ENCODE assay signal across 8 cellular contexts in the genomic region with DNA sequence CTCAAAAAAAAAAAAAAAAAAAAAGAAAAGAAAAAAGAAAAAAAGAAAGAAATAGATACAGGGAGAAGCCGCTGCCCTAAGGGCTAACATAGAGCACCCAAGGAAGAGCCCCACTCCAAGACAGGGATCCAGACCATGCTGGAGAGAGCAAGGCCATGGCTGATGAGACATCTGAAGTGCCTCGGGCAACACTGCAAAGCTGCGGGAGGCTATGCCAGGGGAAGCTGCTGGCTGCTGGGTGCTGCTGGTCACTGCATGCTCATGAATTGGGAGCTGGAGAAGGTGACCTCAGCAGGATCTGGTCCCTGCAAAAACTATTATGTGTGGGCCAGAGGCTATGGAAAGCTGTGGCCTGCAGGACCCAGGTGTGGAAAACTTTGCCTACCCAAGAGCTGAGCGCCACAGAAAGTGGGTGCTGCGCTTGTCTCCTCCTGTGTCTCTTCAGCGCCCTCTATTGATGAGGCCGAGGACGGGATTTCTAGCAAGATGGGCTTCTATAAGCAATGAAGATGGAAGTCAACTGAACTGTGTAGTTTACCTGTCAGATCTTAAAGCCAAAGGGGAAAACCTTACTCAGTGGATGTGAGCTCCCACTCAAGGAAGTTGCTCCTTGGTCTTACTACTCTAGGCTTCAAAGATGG. TPM values are rescaled to one million over a fixed set of nuclear protein-coding genes. Genes with fewer than 3 reads are reported as not detected.
A peak's percentile ranks its signal among the peaks of the same experiment; 100 is the strongest.
DNase-seq lines count a peak whose midpoint lies in the region; ATAC-seq and TF ChIP-seq lines count a peak whose summit lies in the region.

No MANE protein-coding gene starts in this region.

- peaks cover 14% of the 10 kb centered on the region for H3K27me3 ChIP-seq in adipocyte (replicated peaks; ENCODE audit: control insufficient read depth, insufficient read depth, low read length)

- H3K4me1 ChIP-seq in adipocyte (ENCODE audit: control insufficient read depth, insufficient read depth, low read length): peaks cover 7% of the 10 kb centered on the region

- peak; percentile 77 for TF ChIP-seq CTCF in GM10248 (IDR thresholded peaks at IDR 0.05; ENCODE audit: control extremely low read depth, extremely low read depth, low read depth, missing control alignments)

- DNase-seq in GM10248 (ENCODE audit: extremely low spot score) (peak; percentile 68), NCI-H128 (lab: John Stamatoyannopoulos, UW; ENCODE audit: unreplicated experiment) (peak; percentile 76), T-cell (peak; percentile 39 to 78 (median 67)), adipocyte (ENCODE audit: low read depth) (peak; percentile 83), hepatic stellate cell (ENCODE audit: low spot score) (peak; percentile 50), 8988T (no peak)
- DNase-seq in stimulated activated CD4-positive, alpha-beta T cell treated with anti-CD3 and anti-CD28 coated beads, Interleukin-15, amount 100 ng/mL, for 1 hour (ENCODE audit: low read depth in 1 of 2, low spot score in 1 of 2): peak; percentile 33 to 41

- peak; percentile 65 to 82 (median 81) for ATAC-seq in T-cell (replicated peaks in 1 of 4)
- no peak for ATAC-seq in GM21360 (IDR thresholded peaks at IDR 0.05; ENCODE audit: unreplicated experiment)

- no peaks in the 10 kb centered on the region for H3K9me3 ChIP-seq in adipocyte (ENCODE audit: control insufficient read depth, low read length)

- H3K36me3 Mint-ChIP-seq in T-cell: no peaks in the 10 kb centered on the region

- H3K27ac Mint-ChIP-seq in T-cell: no peak overlapping the region

- CTCF ChIA-PET in GM10248 (lab: Yijun Ruan, JAX) (interaction anchor here (0.6 to 4.1 kb wide), 41 partner anchors 8 to 297 kb away, joined by 3 to 43 read pairs (median 4); a partner anchor contains a TSS), T-cell (lab: Charles Lee) (interaction anchor here (0.5 to 1.5 kb wide), 11 partner anchors 25 to 289 kb away, joined by 3 to 10 read pairs (median 4); a partner anchor contains a TSS)

- H3K9ac ChIP-seq in adipocyte (ENCODE audit: low read length): no peak overlapping the region

- H3K27me3 Mint-ChIP-seq in T-cell: peaks cover 0 to 3% of the 10 kb centered on the region in 2 donors

- POLR2A ChIA-PET in GM10248 (lab: Yijun Ruan, JAX): interaction anchor here (0.5 to 1.1 kb wide), 3 partner anchors 25 to 78 kb away, joined by 3 to 4 read pairs (median 4); no protein-coding TSS in a partner anchor
- POLR2A ChIA-PET in T-cell (lab: Charles Lee): interaction anchor here in 1 of 2 donors (0.7 kb wide), 1 partner anchor 21 kb away, joined by 3 read pairs; no protein-coding TSS in a partner anchor

- H3K4me3 ChIP-seq in adipocyte (ENCODE audit: low read length): no peak overlapping the region

- peaks cover 6 to 8% (median 6%) of the 10 kb centered on the region in 3 donors for H3K4me1 Mint-ChIP-seq in T-cell

- no peaks in the 10 kb centered on the region for H3K36me3 ChIP-seq in adipocyte (ENCODE audit: control insufficient read depth, insufficient read depth, low read length, severe bottlenecking)

- no peak overlapping the region for H3K4me3 Mint-ChIP-seq in T-cell

- H3K9me3 Mint-ChIP-seq in T-cell: no peaks in the 10 kb centered on the region

RNA-seq across cellular contexts. Expression of a gene that starts 17.3 kb away (rescaled TPM):
- 10 to 100 TPM in 3 of 5 donors, 1 to 10 TPM in 2; 8.5 to 14.7 (median 14.4) TPM for total RNA-seq in T-cell

RNA-seq across cellular contexts. Expression of a gene that starts 32.0 kb away (rescaled TPM):
- not detected for total RNA-seq in T-cell

RNA-seq across cellular contexts. Expression of a gene that starts 41.4 kb away (rescaled TPM):
- 1 to 10 TPM; 4.0 to 9.2 (median 7.9) TPM for total RNA-seq in T-cell

RNA-seq across cellular contexts. Expression of a gene that starts 44.0 kb away (rescaled TPM):
- total RNA-seq in T-cell: 10 to 100 TPM; 42.9 to 58.8 (median 54.8) TPM

RNA-seq across cellular contexts. Expression of a gene that starts 49.8 kb away (rescaled TPM):
- 10 to 100 TPM; 23.5 to 29.4 (median 27.2) TPM for total RNA-seq in T-cell
